ENCODE assay signal across 9 cellular contexts in genomic region chr2:44016282-44016681, GRCh38. TPM values are rescaled to one million over a fixed set of nuclear protein-coding genes. Genes with fewer than 3 reads are reported as not detected.
DNase-seq lines count a peak whose midpoint lies in the region; ATAC-seq and TF ChIP-seq lines count a peak whose summit lies in the region.
"Had no signal": no experiment of that assay in that cellular context is flagged by ENCODE, and none has a peak within 500 bp of the region (broad histone marks: within the 10 kb centered on the region; RNA-seq: fewer than 3 reads in every experiment).

No MANE protein-coding gene starts in this region.

- POLR2A ChIA-PET in RWPE1 (lab: Yijun Ruan, JAX; ENCODE audit: low non-redundant PET): no interaction called here

- CTCF ChIA-PET in RWPE1 (lab: Yijun Ruan, JAX): no interaction called here

- peaks cover 11% of the 10 kb centered on the region for H3K27me3 Mint-ChIP-seq in T-helper 17 cell

- H3K4me1 ChIP-seq in ovary (ENCODE audit: insufficient read depth): no peaks in the 10 kb centered on the region

- H3K27ac Mint-ChIP-seq in T-helper 17 cell: no peak overlapping the region
- H3K27ac Mint-ChIP-seq: activated naive CD8-positive, alpha-beta T cell had no signal

- H3K36me3 Mint-ChIP-seq in T-helper 17 cell (ENCODE audit: low read depth): peaks cover 4% of the 10 kb centered on the region

- no peaks in the 10 kb centered on the region for H3K36me3 ChIP-seq in ovary

- DNase-seq in GM13976 (ENCODE audit: low spot score) (peak; percentile 33), RWPE1 (ENCODE audit: low spot score) (peak; percentile 42), dermis microvascular lymphatic vessel endothelial cell (ENCODE audit: low read depth in 2 of 2) (peak; percentile 30 to 58), ovary (peak in 4 of 5 donors; percentile 23 to 61 (median 38)), HuH-7.5 (ENCODE audit: low spot score) (no peak), T-helper 17 cell (no peak)

- H3K4me1 Mint-ChIP-seq in T-helper 17 cell: no peaks in the 10 kb centered on the region

- TF ChIP-seq EP300 in ovary (IDR thresholded peaks at IDR 0.05): no peak

- ATAC-seq in HG02588 (IDR thresholded peaks at IDR 0.05; ENCODE audit: unreplicated experiment): no peak
- no peak for ATAC-seq in T-helper 17 cell
- no peak for ATAC-seq in HG02759 (IDR thresholded peaks at IDR 0.05; ENCODE audit: unreplicated experiment)

- intact Hi-C loops in ovary (cut with DNase I): no loop called here

- TF ChIP-seq CTCF in GM13976 (IDR thresholded peaks at IDR 0.05; ENCODE audit: borderline replicate concordance, control extremely low read depth, extremely low read depth, insufficient read depth, missing control alignments) (no peak), RWPE1 (conservative IDR thresholded peaks at IDR 0.05; ENCODE audit: low read depth) (no peak), ovary (IDR thresholded peaks at IDR 0.05) (no peak)

- H3K4me3 Mint-ChIP-seq in T-helper 17 cell: no peak overlapping the region
- H3K4me3 Mint-ChIP-seq: activated naive CD8-positive, alpha-beta T cell had no signal

- no peak for TF ChIP-seq POLR2A in ovary (IDR thresholded peaks at IDR 0.05)

- no peak overlapping the region for H3K27ac ChIP-seq in RWPE1
- H3K27ac ChIP-seq in ovary: no peak overlapping the region

- H3K9me3 ChIP-seq in ovary: no peaks in the 10 kb centered on the region
- no peaks in the 10 kb centered on the region for H3K9me3 ChIP-seq in T-helper 17 cell (ENCODE audit: control insufficient read depth, low read length, poor library complexity, severe bottlenecking)

- in situ Hi-C loops in GM13976 (cut with MboI; ENCODE audit: low sequenced_read_pairs, unreplicated experiment): no loop called here

- H3K4me3 ChIP-seq in ovary: no peak overlapping the region

- 16 to 25% (median 22%) methylated on average over 6 of the region's 6 CpGs for WGBS in ovary, 3 donors

- H3K27me3 ChIP-seq in ovary: no peaks in the 10 kb centered on the region

RNA-seq across cellular contexts. Expression of gene LRPPRC, which starts 20.5 kb away (rescaled TPM):
- total RNA-seq in dermis microvascular lymphatic vessel endothelial cell (47.2 and 61.1 TPM in 2 replicates), ovary (10 to 100 TPM; 45.4 to 74.9 (median 67.6) TPM), T-helper 17 cell (10 to 100 TPM; 59.8 to 60.7 TPM)
- 10 to 100 TPM; 27.6 to 41.0 TPM for polyA plus RNA-seq in ovary

Comparison
In these comparisons a context has a peak if more than half of its experiments do, and no peak if none do; other contexts are left out.
1. DNase-seq: peak in GM13976 (single experiment), RWPE1 (single experiment), dermis microvascular lymphatic vessel endothelial cell (2 of 2) and ovary (4 of 5); none in HuH-7.5 (single experiment) and T-helper 17 cell (0 of 3).